ENCODE assay signal across 20 cellular contexts in the genomic region with DNA sequence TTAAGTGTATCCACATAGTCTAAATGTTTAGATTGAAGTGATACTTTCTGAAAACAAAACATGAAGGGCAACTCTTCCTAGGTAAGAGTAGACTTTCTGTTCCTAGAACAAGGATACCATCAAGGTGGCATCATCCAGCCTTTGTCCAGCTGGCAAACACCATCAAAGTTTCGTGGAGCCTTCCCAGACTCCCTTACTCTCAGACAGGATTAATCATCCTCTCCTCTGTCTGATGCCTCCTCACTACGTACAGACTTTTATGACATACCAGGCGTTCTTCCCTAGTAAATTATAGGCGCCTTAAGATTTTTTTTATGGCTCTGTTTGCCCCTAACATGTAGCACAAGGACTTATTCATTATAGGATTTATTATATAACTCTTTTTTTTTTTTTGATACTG.
"Had no signal": no experiment of that assay in that cellular context is flagged by ENCODE, and none has a peak within 500 bp of the region (broad histone marks: within the 10 kb centered on the region; RNA-seq: fewer than 3 reads in every experiment).

No MANE protein-coding gene starts in this region.

- H3K4me3 ChIP-seq: heart left ventricle, lung, neural progenitor cell, right atrium auricular region, suprapubic skin had no signal

- H2AFZ ChIP-seq: neural progenitor cell, parathyroid adenoma had no signal

- H3K9ac ChIP-seq: neural progenitor cell, parathyroid adenoma had no signal

- H3K27ac ChIP-seq: heart left ventricle, neural progenitor cell, parathyroid adenoma, right atrium auricular region, suprapubic skin had no signal

- FAIRE-seq: frontal cortex, TTC549 had no signal

- H3K4me1 ChIP-seq: neural progenitor cell, right atrium auricular region had no signal

- H3K4me2 ChIP-seq: neural progenitor cell had no signal

- H3K79me2 ChIP-seq: parathyroid adenoma had no signal

- ATAC-seq: activated T-cell treated with anti-CD3 and anti-CD28 coated beads, Interleukin-2, amount 50 U/mL, for 72 hours; heart left ventricle; stimulated activated naive CD8-positive, alpha-beta T cell treated with anti-CD3 and anti-CD28 coated beads, Interleukin-15, Interleukin-2, amounts not matched to agents 100 U/mL and 50 U/mL, for 24 hours had no signal

- H3K27me3 ChIP-seq: heart left ventricle, neural progenitor cell, right atrium auricular region, suprapubic skin had no signal

- DNase-seq: activated B cell treated with CpG ODN at 0.5 μM for 24 hours; activated CD4-positive, alpha-beta T cell treated with anti-CD3 and anti-CD28 coated beads, Interleukin-2, amount 10 ng/mL, durations not matched to agents 24 days and 14 days; activated CD8-positive, alpha-beta memory T cell treated with anti-CD3 and anti-CD28 coated beads, Interleukin-2, amount 50 U/mL, for 48 hours; activated gamma-delta T cell treated with Interleukin-2 at 50 U/mL for 16 hours; activated T-cell treated with anti-CD3 and anti-CD28 coated beads, Interleukin-2, amount 50 U/mL, for 72 hours; amygdala; cortex of kidney; effector CD8-positive, alpha-beta T cell; heart left ventricle; islet precursor cell; naive B cell; stimulated activated naive CD8-positive, alpha-beta T cell treated with anti-CD3 and anti-CD28 coated beads, Interleukin-15, Interleukin-2, amounts not matched to agents 100 U/mL and 50 U/mL, for 24 hours; trophoblast cell had no signal

- H3K36me3 ChIP-seq: heart left ventricle, neural progenitor cell, right atrium auricular region, suprapubic skin had no signal

- H3K9me3 ChIP-seq: heart left ventricle, right atrium auricular region, suprapubic skin had no signal
